In the genomic region with DNA sequence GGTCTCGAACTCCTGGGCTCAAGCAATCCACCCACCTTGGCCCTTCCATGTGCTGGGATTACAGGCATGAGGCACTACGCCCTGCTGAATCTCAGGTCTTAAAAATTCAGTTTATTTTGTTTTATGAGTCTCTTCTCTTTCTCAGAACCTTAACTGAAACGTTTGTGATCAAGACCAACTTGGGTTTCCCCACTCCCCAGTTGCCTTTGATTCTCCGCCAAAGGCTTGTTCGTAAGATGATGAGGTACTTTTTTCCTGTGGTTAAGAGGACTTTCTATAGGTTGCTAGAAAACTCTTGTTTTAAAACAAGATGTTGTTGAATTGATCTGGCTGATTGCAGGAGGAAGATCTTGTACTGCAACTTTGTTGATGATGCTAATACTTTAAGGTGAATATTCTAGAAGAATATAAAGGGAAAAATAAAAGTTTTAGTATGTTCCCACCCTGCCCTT, we compare ENCODE assay signal across 8 cellular contexts. TPM values are rescaled to one million over a fixed set of nuclear protein-coding genes. Genes with fewer than 3 reads are reported as not detected.
A peak's percentile ranks its signal among the peaks of the same experiment; 100 is the strongest.
DNase-seq lines count a peak whose midpoint lies in the region; ATAC-seq and TF ChIP-seq lines count a peak whose summit lies in the region.

No MANE protein-coding gene starts in this region.

- H3K27me3 ChIP-seq in osteoblast (ENCODE audit: insufficient read depth, low read length): no peaks in the 10 kb centered on the region

- H3K27me3 Mint-ChIP-seq in stimulated activated naive CD8-positive, alpha-beta T cell treated with anti-CD3 and anti-CD28 coated beads, Interleukin-15, Interleukin-2, amounts not matched to agents 100 ng/mL and 50 ng/mL, for 24 hours: no peaks in the 10 kb centered on the region

- intact Hi-C loops in head of caudate nucleus (cut with DNase I) (no loop called here), Right ventricle myocardium inferior (cut with DNase I) (no loop called here)

- ATAC-seq in GM18498 (IDR thresholded peaks at IDR 0.05; ENCODE audit: unreplicated experiment) (peak; percentile 71), HG02973 (IDR thresholded peaks at IDR 0.05; ENCODE audit: unreplicated experiment) (peak; percentile 64), Right ventricle myocardium inferior (no peak)

- peaks cover 91% of the 10 kb centered on the region for H3K4me1 Mint-ChIP-seq in stimulated activated naive CD8-positive, alpha-beta T cell treated with anti-CD3 and anti-CD28 coated beads, Interleukin-15, Interleukin-2, amounts not matched to agents 100 ng/mL and 50 ng/mL, for 24 hours (ENCODE audit: low read depth)

- H3K9me3 ChIP-seq in osteoblast (ENCODE audit: low read depth, low read length): no peaks in the 10 kb centered on the region

- peak; percentile 62 for DNase-seq in activated CD4-positive, alpha-beta T cell treated with anti-CD3 and anti-CD28 coated beads, Interleukin-2, amount 50 U/mL, for 1 hour
- peak; percentile 49 for DNase-seq in fibroblast of villous mesenchyme (ENCODE audit: low read depth)
- no peak for DNase-seq in osteoblast (ENCODE audit: insufficient read length, low spot score, missing footprints)
- DNase-seq in head of caudate nucleus: no peak
- no peak for DNase-seq in Right ventricle myocardium inferior (ENCODE audit: missing footprints)

- no peak overlapping the region for H2AFZ ChIP-seq in osteoblast (ENCODE audit: low read length)

- TF ChIP-seq CTCF in fibroblast of villous mesenchyme (IDR thresholded peaks at IDR 0.05; ENCODE audit: insufficient read depth, low read depth, low read length) (no peak), osteoblast (IDR thresholded peaks at IDR 0.05; ENCODE audit: extremely low read depth, low read depth, low read length) (no peak)

- H3K27ac ChIP-seq in osteoblast (ENCODE audit: low read depth, low read length): no peak overlapping the region

- peaks cover 12% of the 10 kb centered on the region for H3K9me3 Mint-ChIP-seq in stimulated activated naive CD8-positive, alpha-beta T cell treated with anti-CD3 and anti-CD28 coated beads, Interleukin-15, Interleukin-2, amounts not matched to agents 100 ng/mL and 50 ng/mL, for 24 hours

- no peaks in the 10 kb centered on the region for H3K36me3 ChIP-seq in osteoblast (ENCODE audit: insufficient read depth, low read length)

- peaks cover 42% of the 10 kb centered on the region for H3K36me3 Mint-ChIP-seq in stimulated activated naive CD8-positive, alpha-beta T cell treated with anti-CD3 and anti-CD28 coated beads, Interleukin-15, Interleukin-2, amounts not matched to agents 100 ng/mL and 50 ng/mL, for 24 hours (ENCODE audit: low read depth)

- peak overlapping the region; percentile 98 for H3K27ac Mint-ChIP-seq in stimulated activated naive CD8-positive, alpha-beta T cell treated with anti-CD3 and anti-CD28 coated beads, Interleukin-15, Interleukin-2, amounts not matched to agents 100 ng/mL and 50 ng/mL, for 24 hours

- peaks cover 96% of the 10 kb centered on the region for H3K79me2 ChIP-seq in osteoblast (ENCODE audit: insufficient read depth, low read length)

- H3K4me3 Mint-ChIP-seq in stimulated activated naive CD8-positive, alpha-beta T cell treated with anti-CD3 and anti-CD28 coated beads, Interleukin-15, Interleukin-2, amounts not matched to agents 100 ng/mL and 50 ng/mL, for 24 hours: peak overlapping the region; percentile 82

- H3K4me3 ChIP-seq in fibroblast of villous mesenchyme (ENCODE audit: low read depth, low read length) (no peak overlapping the region), osteoblast (ENCODE audit: insufficient read depth, low read length) (no peak overlapping the region)

- H4K20me1 ChIP-seq in osteoblast (ENCODE audit: insufficient read depth, low read length): peaks cover 61% of the 10 kb centered on the region

- H3K4me2 ChIP-seq in osteoblast (ENCODE audit: insufficient read depth, low read length): no peak overlapping the region

- H3K4me1 ChIP-seq in osteoblast (ENCODE audit: insufficient read depth, low read length): no peaks in the 10 kb centered on the region

RNA-seq across cellular contexts. Expression of a gene that starts 11.7 kb away (rescaled TPM):
- total RNA-seq in fibroblast of villous mesenchyme (26.1 and 34.1 TPM in 2 replicates), osteoblast (33.7 and 37.7 TPM in 2 replicates), Right ventricle myocardium inferior (24.5 TPM)

Comparison
In these comparisons a context has a peak if more than half of its experiments do, and no peak if none do; other contexts are left out.
1. DNase-seq: peak in activated CD4-positive, alpha-beta T cell treated with anti-CD3 and anti-CD28 coated beads, Interleukin-2, amount 50 U/mL, for 1 hour (single experiment) and fibroblast of villous mesenchyme (single experiment); none in osteoblast (single experiment), head of caudate nucleus (0 of 42) and Right ventricle myocardium inferior (single experiment).